Comparison of ENCODE assay signal across 1 cellular context in the genomic region with DNA sequence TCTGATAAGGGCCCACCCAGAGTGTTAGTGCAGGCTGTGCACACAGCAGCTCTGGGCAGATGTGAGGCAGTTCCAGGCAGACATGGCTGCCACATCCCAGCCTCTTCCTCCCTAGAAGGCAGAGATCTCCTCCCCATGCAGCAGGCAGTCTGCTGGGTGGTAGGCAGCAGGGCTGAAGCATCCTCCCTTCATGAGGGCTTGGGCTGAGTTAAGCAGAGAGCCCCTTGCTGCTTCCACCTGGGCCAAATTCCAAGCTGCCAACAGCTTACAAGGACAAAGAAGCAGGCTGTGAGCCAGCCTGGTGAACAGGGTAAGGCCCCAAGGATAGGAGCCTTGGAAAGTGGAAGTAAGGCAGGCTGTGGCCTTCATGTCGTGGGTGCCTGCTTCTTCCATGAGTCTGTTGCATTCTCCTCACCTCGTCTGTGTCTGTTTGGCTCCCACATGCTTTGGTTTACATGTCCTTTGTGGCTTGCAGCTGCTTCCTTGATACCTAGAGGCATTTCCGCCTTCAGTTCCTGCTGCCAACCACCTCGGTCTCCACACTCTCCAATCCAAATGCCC.
TF ChIP-seq lines count a peak whose summit lies in the region.

No MANE protein-coding gene starts in this region.

TF ChIP-seq in GM12878, 131 proteins besides CTCF, POLR2A, EP300 and RAD21:
- TF ChIP-seq POLR2AphosphoS5 (IDR thresholded peaks at IDR 0.05; ENCODE audit: low read length) (0 out of 2 replicates have a peak, but pooled peaks have one; percentile 27), TARDBP (IDR thresholded peaks at IDR 0.05; ENCODE audit: borderline replicate concordance) (no peak)
